In the genomic region with DNA sequence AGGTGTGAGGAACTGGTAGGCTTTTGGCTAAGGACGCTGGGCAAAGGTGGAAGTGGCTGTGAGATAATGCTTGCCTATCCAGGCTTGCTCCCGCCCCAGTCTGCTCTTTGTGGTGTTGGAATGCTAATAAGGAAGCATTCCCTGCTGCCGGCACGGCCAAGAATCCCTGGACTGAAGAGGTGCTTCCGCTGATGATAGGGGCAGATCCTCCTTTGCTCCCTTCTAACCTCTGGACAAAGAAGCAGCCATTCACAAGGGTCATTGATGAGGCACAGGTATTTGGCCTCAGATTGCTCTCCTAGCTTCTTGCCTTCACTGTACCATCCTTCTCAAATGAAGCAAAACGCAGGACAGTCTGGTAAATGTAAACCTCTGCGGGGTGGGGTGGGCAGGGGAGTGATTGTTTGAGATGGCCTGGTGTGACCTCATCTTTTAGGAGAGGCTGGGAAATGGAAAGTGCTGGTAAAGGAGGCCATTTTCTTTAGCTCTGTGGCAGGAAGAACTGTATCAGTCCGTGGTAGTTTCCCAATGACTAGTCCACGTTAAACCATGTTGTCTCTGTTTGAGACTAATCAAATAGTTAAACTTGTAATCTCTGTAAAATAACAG, we compare ENCODE assay signal across 8 cellular contexts. TPM values are rescaled to one million over a fixed set of nuclear protein-coding genes. Genes with fewer than 3 reads are reported as not detected.
A peak's percentile ranks its signal among the peaks of the same experiment; 100 is the strongest.
DNase-seq lines count a peak whose midpoint lies in the region; ATAC-seq, FAIRE-seq and TF ChIP-seq lines count a peak whose summit lies in the region.

No MANE protein-coding gene starts in this region.

- H3K9me3 ChIP-seq in Loucy (ENCODE audit: insufficient read depth, low read depth, low read length) (no peaks in the 10 kb centered on the region), iPS-15b (ENCODE audit: control insufficient read depth, insufficient read depth, low read length) (no peaks in the 10 kb centered on the region), small intestine (ENCODE audit: control insufficient read depth, low read depth) (no peaks in the 10 kb centered on the region)

- CTCF ChIA-PET in Calu3 (lab: Charles Lee): interaction anchor here (0.6 to 1.8 kb wide), 2 partner anchors 26 to 64 kb away, joined by 3 to 6 read pairs; partner anchors contain the start of gene RRP12

- TF ChIP-seq CTCF in Calu3 (IDR thresholded peaks at IDR 0.05; ENCODE audit: unreplicated experiment) (no peak), Loucy (conservative IDR thresholded peaks at IDR 0.05; ENCODE audit: low read length) (no peak)

- peak overlapping the region; percentile 92 for H3K4me2 ChIP-seq in Loucy (ENCODE audit: low read depth, low read length, poor library complexity, severe bottlenecking)

- H3K27me3 ChIP-seq in Loucy (ENCODE audit: insufficient read depth, low read length, poor library complexity, severe bottlenecking) (peaks cover 6% of the 10 kb centered on the region), iPS-15b (ENCODE audit: control insufficient read depth, insufficient read depth, low read length) (no peaks in the 10 kb centered on the region), small intestine (ENCODE audit: control insufficient read depth in 2 of 2, insufficient read depth in 2 of 2, low read length in 2 of 2) (no peaks in the 10 kb centered on the region)

- DNase-seq in Calu3 (peak; percentile 19), small intestine (peak; percentile 97), COR-L47 (lab: John Stamatoyannopoulos, UW) (no peak)

- peak overlapping the region; percentile 96 for H3K9ac ChIP-seq in Loucy (ENCODE audit: low read depth, low read length, poor library complexity, severe bottlenecking)
- H3K9ac ChIP-seq in iPS-15b (ENCODE audit: low read depth, low read length): peak overlapping the region; percentile 97

- peak overlapping the region; percentile 81 for H3K4me3 ChIP-seq in Loucy (ENCODE audit: low read length, poor library complexity, severe bottlenecking)
- H3K4me3 ChIP-seq in iPS-15b (ENCODE audit: low read depth, low read length): peak overlapping the region; percentile 85
- peak overlapping the region; percentile 9 to 70 for H3K4me3 ChIP-seq in small intestine (ENCODE audit: low read depth in 1 of 2, low read length in 2 of 2)

- 1 to 12% (median 10%) methylated on average over 9 of the region's 9 CpGs for WGBS in small intestine, 3 donors

- H3K9me3 Mint-ChIP-seq in Calu3 (ENCODE audit: low read depth, unreplicated experiment): no peaks in the 10 kb centered on the region
- H3K9me3 Mint-ChIP-seq in activated naive CD8-positive, alpha-beta T cell (ENCODE audit: low read depth): no peaks in the 10 kb centered on the region

- BruUV-seq in Calu3 (replicated peaks; lab: Mats Ljungman, UMichigan): TSS peak; percentile 51

- H3K4me1 ChIP-seq in Loucy (ENCODE audit: insufficient read depth, low read length, poor library complexity, severe bottlenecking) (peaks cover 27% of the 10 kb centered on the region), iPS-15b (ENCODE audit: control insufficient read depth, insufficient read depth, low read length) (peaks cover 7% of the 10 kb centered on the region), small intestine (ENCODE audit: control insufficient read depth in 2 of 2, insufficient read depth in 1 of 2, low read depth in 1 of 2, low read length in 1 of 2) (peaks cover 5 to 10% of the 10 kb centered on the region in 2 donors)

- H3K4me1 Mint-ChIP-seq in Calu3 (ENCODE audit: low read depth, unreplicated experiment): no peaks in the 10 kb centered on the region
- H3K4me1 Mint-ChIP-seq in activated naive CD8-positive, alpha-beta T cell (ENCODE audit: low read depth): peaks cover 52% of the 10 kb centered on the region

- H2AFZ ChIP-seq in Loucy (ENCODE audit: low read length): no peak overlapping the region

- no peaks in the 10 kb centered on the region for H3K27me3 Mint-ChIP-seq in Calu3 (ENCODE audit: unreplicated experiment)
- H3K27me3 Mint-ChIP-seq in activated naive CD8-positive, alpha-beta T cell: no peaks in the 10 kb centered on the region

- H3K27ac Mint-ChIP-seq in Calu3 (ENCODE audit: unreplicated experiment): no peak overlapping the region
- H3K27ac Mint-ChIP-seq in activated naive CD8-positive, alpha-beta T cell: peak overlapping the region; percentile 97

- peak overlapping the region; percentile 89 for H3K27ac ChIP-seq in small intestine (ENCODE audit: low read depth in 1 of 2, low read length in 1 of 2)

- ATAC-seq in HG03039 (IDR thresholded peaks at IDR 0.05; ENCODE audit: unreplicated experiment): no peak
- ATAC-seq in HG02623 (IDR thresholded peaks at IDR 0.05; ENCODE audit: unreplicated experiment): no peak

- intact Hi-C loops in Calu3 (cut with micrococcal nuclease; ENCODE audit: unreplicated experiment): loop anchor here (2.0 kb wide), 1 partner anchor 21 kb away; no protein-coding TSS in a partner anchor

- H3K79me2 ChIP-seq in Loucy (ENCODE audit: insufficient read depth, low read length): peaks cover 70% of the 10 kb centered on the region

- peaks cover 51% of the 10 kb centered on the region for H4K20me1 ChIP-seq in Loucy (ENCODE audit: insufficient read depth, low read length, poor library complexity, severe bottlenecking)

- FAIRE-seq in small intestine (lab: Jason Lieb, UNC): no peak

- no peaks in the 10 kb centered on the region for H3K9me2 ChIP-seq in Loucy (replicated peaks; ENCODE audit: low read depth, low read length)

- no peaks in the 10 kb centered on the region for H3F3A ChIP-seq in Loucy (ENCODE audit: low read depth)

- peaks cover 38% of the 10 kb centered on the region; the same call in 1 of the 2 replicates for H3K36me3 ChIP-seq in Loucy (ENCODE audit: insufficient read depth, low read length)
- H3K36me3 ChIP-seq in iPS-15b (ENCODE audit: control insufficient read depth, insufficient read depth, low read length): peaks cover 28% of the 10 kb centered on the region
- H3K36me3 ChIP-seq in small intestine (ENCODE audit: control insufficient read depth in 2 of 2, insufficient read depth in 2 of 2, low read length in 2 of 2): peaks cover 8 to 11% of the 10 kb centered on the region in 2 donors

- H3K36me3 Mint-ChIP-seq in Calu3 (ENCODE audit: insufficient read depth, unreplicated experiment): peaks cover 45% of the 10 kb centered on the region
- peaks cover 13% of the 10 kb centered on the region for H3K36me3 Mint-ChIP-seq in activated naive CD8-positive, alpha-beta T cell

- peak overlapping the region; percentile 86 for H3K4me3 Mint-ChIP-seq in Calu3 (ENCODE audit: low read depth, unreplicated experiment)
- H3K4me3 Mint-ChIP-seq in activated naive CD8-positive, alpha-beta T cell: peak overlapping the region; percentile 93

RNA-seq across cellular contexts. Expression of gene PGAM1, which starts 1.7 kb away (rescaled TPM):
- 148 and 157 TPM in 2 replicates for total RNA-seq in Calu3 (2022)
- 100 to 1,000 TPM; 222 to 300 (median 249) TPM for polyA plus RNA-seq in small intestine

RNA-seq across cellular contexts. Expression of gene EXOSC1, which starts 18.1 kb away (rescaled TPM):
- 28.6 and 29.5 TPM in 2 replicates for total RNA-seq in Calu3 (2022)
- polyA plus RNA-seq in small intestine: 10 to 100 TPM; 33.8 to 47.1 (median 35.4) TPM

RNA-seq across cellular contexts. Expression of gene ZDHHC16, which starts 18.3 kb away (rescaled TPM):
- total RNA-seq in Calu3 (2022): 25.7 and 27.7 TPM in 2 replicates
- 10 to 100 TPM; 17.0 to 36.0 (median 25.9) TPM for polyA plus RNA-seq in small intestine

RNA-seq across cellular contexts. Expression of gene RRP12, which starts 26.5 kb away (rescaled TPM):
- 52.6 and 54.6 TPM in 2 replicates for total RNA-seq in Calu3 (2022)
- polyA plus RNA-seq in small intestine: 10 to 100 TPM in 1 of 3 donors, 1 to 10 TPM in 2; 6.0 to 18.5 (median 6.5) TPM
